In genomic region chr5:10482791-10483530, GRCh38 we compare ENCODE assay signal across 23 cellular contexts. TPM values are rescaled to one million over a fixed set of nuclear protein-coding genes. Genes with fewer than 3 reads are reported as not detected.
"Had no signal": no experiment of that assay in that cellular context is flagged by ENCODE, and none has a peak within 500 bp of the region (broad histone marks: within the 10 kb centered on the region; RNA-seq: fewer than 3 reads in every experiment).

No MANE protein-coding gene starts in this region.

- H3K4me3 ChIP-seq: dorsolateral prefrontal cortex, heart left ventricle, mucosa of descending colon, ovary, right atrium auricular region, smooth muscle cell, testis, tibial nerve, upper lobe of right lung, vagina had no signal

- H3K4me1 ChIP-seq: testis, upper lobe of right lung, vagina had no signal

- H3K9me3 ChIP-seq: heart left ventricle, mucosa of descending colon, ovary, right atrium auricular region, testis, tibial nerve, upper lobe of right lung, vagina had no signal

- H3K4me1 Mint-ChIP-seq: stimulated activated effector memory CD8-positive, alpha-beta T cell treated with anti-CD3 and anti-CD28 coated beads, Interleukin-12 subunit alpha, Interleukin-12 subunit beta, amount 100 ng/mL, for 72 hours had no signal

- FAIRE-seq: frontal cortex, islet of Langerhans had no signal

- H3K36me3 Mint-ChIP-seq: naive thymus-derived CD8-positive, alpha-beta T cell; stimulated activated effector memory CD8-positive, alpha-beta T cell treated with anti-CD3 and anti-CD28 coated beads, Interleukin-12 subunit alpha, Interleukin-12 subunit beta, amount 100 ng/mL, for 72 hours had no signal

- DNase-seq: cortex of kidney; dorsolateral prefrontal cortex; effector CD8-positive, alpha-beta T cell; heart left ventricle; hippocampal formation; mammary epithelial cell; naive thymus-derived CD8-positive, alpha-beta T cell; nucleus accumbens; ovary; stimulated activated CD4-positive, alpha-beta T cell treated with anti-CD3 and anti-CD28 coated beads, Interleukin-4, amount 100 ng/mL, for 1 hour; stimulated activated CD8-positive, alpha-beta memory T cell treated with anti-CD3 and anti-CD28 coated beads, Interleukin-4, amount 100 ng/mL, for 48 hours; testis; upper lobe of right lung had no signal

- ATAC-seq: heart left ventricle; left lobe of liver; mucosa of descending colon; naive thymus-derived CD8-positive, alpha-beta T cell; stimulated activated effector memory CD8-positive, alpha-beta T cell treated with anti-CD3 and anti-CD28 coated beads, Interleukin-12 subunit alpha, Interleukin-12 subunit beta, amount 100 ng/mL, for 72 hours; upper lobe of right lung had no signal

- H3K27ac ChIP-seq: dorsolateral prefrontal cortex, heart left ventricle, ovary, right atrium auricular region, testis, tibial nerve, upper lobe of right lung, vagina had no signal

- H3K4me3 Mint-ChIP-seq: stimulated activated effector memory CD8-positive, alpha-beta T cell treated with anti-CD3 and anti-CD28 coated beads, Interleukin-12 subunit alpha, Interleukin-12 subunit beta, amount 100 ng/mL, for 72 hours; stimulated activated naive CD8-positive, alpha-beta T cell treated with anti-CD3 and anti-CD28 coated beads, Interleukin-15, Interleukin-2, amounts not matched to agents 100 ng/mL and 50 ng/mL, for 24 hours had no signal

- H3K4me2 ChIP-seq: smooth muscle cell had no signal

- H3K27me3 ChIP-seq: dorsolateral prefrontal cortex, heart left ventricle, ovary, right atrium auricular region, testis, tibial nerve, upper lobe of right lung, vagina had no signal

- H3K9me3 Mint-ChIP-seq: naive thymus-derived CD8-positive, alpha-beta T cell; stimulated activated effector memory CD8-positive, alpha-beta T cell treated with anti-CD3 and anti-CD28 coated beads, Interleukin-12 subunit alpha, Interleukin-12 subunit beta, amount 100 ng/mL, for 72 hours; stimulated activated naive CD8-positive, alpha-beta T cell treated with anti-CD3 and anti-CD28 coated beads, Interleukin-15, Interleukin-2, amounts not matched to agents 100 ng/mL and 50 ng/mL, for 24 hours had no signal

- H3K36me3 ChIP-seq: heart left ventricle, ovary, right atrium auricular region, tibial nerve, upper lobe of right lung, vagina had no signal

- H3K27ac Mint-ChIP-seq: stimulated activated effector memory CD8-positive, alpha-beta T cell treated with anti-CD3 and anti-CD28 coated beads, Interleukin-12 subunit alpha, Interleukin-12 subunit beta, amount 100 ng/mL, for 72 hours; stimulated activated naive CD8-positive, alpha-beta T cell treated with anti-CD3 and anti-CD28 coated beads, Interleukin-15, Interleukin-2, amounts not matched to agents 100 ng/mL and 50 ng/mL, for 24 hours had no signal

RNA-seq across cellular contexts. Expression of gene ROPN1L, which starts 41.3 kb away (rescaled TPM):
- total RNA-seq: mucosa of descending colon had no signal
- polyA plus RNA-seq: smooth muscle cell had no signal
